ENCODE assay signal across 12 cellular contexts in genomic region chr5:128695791-128696520, GRCh38.
DNase-seq lines count a peak whose midpoint lies in the region; ATAC-seq and TF ChIP-seq lines count a peak whose summit lies in the region.
"Had no signal": no experiment of that assay in that cellular context is flagged by ENCODE, and none has a peak within 500 bp of the region (broad histone marks: within the 10 kb centered on the region; RNA-seq: fewer than 3 reads in every experiment).

No MANE protein-coding gene starts in this region.

- no peaks in the 10 kb centered on the region for H3K4me1 Mint-ChIP-seq in activated T-helper 1 cell treated with anti-CD3 and anti-CD28 coated beads, Interleukin-12 subunit alpha, Interleukin-12 subunit beta, Interleukin-2, Interleukin-4 antibody, amounts not matched to agents 30 ng/mL and 10 ng/mL and 1 ng/mL, durations not matched to agents 14 hours and 24 hours and 36 hours (ENCODE audit: low read depth)

- H2AFZ ChIP-seq in HCT116 (ENCODE audit: low read depth, low read length, poor library complexity, severe bottlenecking), result no peak overlapping the region

- H3K9me2 ChIP-seq in HCT116 (ENCODE audit: insufficient read depth), result no peaks in the 10 kb centered on the region

- no peaks in the 10 kb centered on the region for H3K36me3 ChIP-seq in BE2C
- no peaks in the 10 kb centered on the region for H3K36me3 ChIP-seq in HCT116 (ENCODE audit: control insufficient read depth in 1 of 2, insufficient read depth in 2 of 2, low read length in 2 of 2)
- H3K36me3 ChIP-seq in adipocyte (ENCODE audit: control insufficient read depth, insufficient read depth, low read length, severe bottlenecking), result no peaks in the 10 kb centered on the region
- H3K36me3 ChIP-seq: BLaER1 treated with 17β-estradiol and CSF1 and Interleukin-3, amounts not matched to agents 10 nM and 100 nM had no signal

- ATAC-seq in HCT116 (no peak; the same call in 1 of the 2 replicates), GM18873 (IDR thresholded peaks at IDR 0.05; ENCODE audit: low FRiP score, unreplicated experiment) (no peak), HG02763 (IDR thresholded peaks at IDR 0.05; ENCODE audit: unreplicated experiment) (no peak)

- CTCF ChIA-PET in HCT116 (lab: Charles Lee), result no interaction called here

- no peak for DNase-seq in BE2C
- DNase-seq in HCT116 (ENCODE audit: low read depth, low spot score), result no peak
- DNase-seq in adipocyte (ENCODE audit: low read depth), result peak; percentile 61
- peak; percentile 55 for DNase-seq in iPS-NIHi11 (ENCODE audit: low spot score)
- no peak for DNase-seq in GOT3 (lab: John Stamatoyannopoulos, UW)
- no peak for DNase-seq in activated T-helper 1 cell treated with anti-CD3 and anti-CD28 coated beads, Interleukin-12 subunit alpha, Interleukin-12 subunit beta, Interleukin-2, Interleukin-4 antibody, amounts not matched to agents 30 ng/mL and 10 ng/mL and 1 ng/mL, durations not matched to agents 14 hours and 24 hours and 36 hours (ENCODE audit: low spot score)
- DNase-seq: NCI-H2029 treated with DMSO at 0.1 percent for 48 hours, occipital lobe, T1000 had no signal

- no peak overlapping the region for H3K27ac ChIP-seq in HCT116 (ENCODE audit: low read depth, low read length)
- H3K27ac ChIP-seq: BLaER1 treated with 17β-estradiol and CSF1 and Interleukin-3, amounts not matched to agents 10 nM and 100 nM had no signal

- H3K4me3 ChIP-seq in BE2C (ENCODE audit: low read depth, low read length), result no peak overlapping the region
- H3K4me3 ChIP-seq in HCT116 (replicated peaks in 1 of 2; ENCODE audit: low read depth in 1 of 2, low read length in 2 of 2), result no peak overlapping the region
- H3K4me3 ChIP-seq in adipocyte (ENCODE audit: low read length), result no peak overlapping the region
- H3K4me3 ChIP-seq: BLaER1 treated with 17β-estradiol and CSF1 and Interleukin-3, amounts not matched to agents 10 nM and 100 nM had no signal

- no peaks in the 10 kb centered on the region for H3K79me2 ChIP-seq in HCT116 (ENCODE audit: insufficient read depth, low read length)

- H3K4me2 ChIP-seq in HCT116 (ENCODE audit: low read length), result no peak overlapping the region
- H3K4me2 ChIP-seq: BLaER1 treated with 17β-estradiol and CSF1 and Interleukin-3, amounts not matched to agents 10 nM and 100 nM had no signal

- intact Hi-C loops in HCT116 (cut with micrococcal nuclease), result no loop called here
- intact Hi-C loops in activated T-helper 1 cell treated with anti-CD3 and anti-CD28 coated beads, Interleukin-12 subunit alpha, Interleukin-12 subunit beta, Interleukin-2, Interleukin-4 antibody, amounts not matched to agents 30 ng/mL and 10 ng/mL and 1 ng/mL, durations not matched to agents 14 hours and 24 hours and 36 hours (cut with micrococcal nuclease), result no loop called here

- no TSS peak for BruUV-seq in HCT116 (replicated peaks; lab: Mats Ljungman, UMichigan)

- no peaks in the 10 kb centered on the region for H3K27me3 Mint-ChIP-seq in activated T-helper 1 cell treated with anti-CD3 and anti-CD28 coated beads, Interleukin-12 subunit alpha, Interleukin-12 subunit beta, Interleukin-2, Interleukin-4 antibody, amounts not matched to agents 30 ng/mL and 10 ng/mL and 1 ng/mL, durations not matched to agents 14 hours and 24 hours and 36 hours (ENCODE audit: insufficient read depth)

- RAD21 ChIA-PET in HCT116 (lab: Charles Lee; ENCODE audit: low non-redundant PET in 1 of 2, low total read pairs in 2 of 2, uncharacterized antibody in 2 of 2, unreplicated experiment in 2 of 2), result no interaction called here

- TF ChIP-seq POLR2A in HCT116 (IDR thresholded peaks at IDR 0.05; ENCODE audit: borderline replicate concordance, extremely low read depth, insufficient read depth, insufficient read length), result no peak

- H3K27me3 ChIP-seq in BE2C (no peaks in the 10 kb centered on the region; the same call in 1 of the 2 replicates), HCT116 (ENCODE audit: insufficient read depth, low read length) (no peaks in the 10 kb centered on the region), adipocyte (replicated peaks; ENCODE audit: control insufficient read depth, insufficient read depth, low read length) (no peaks in the 10 kb centered on the region)
- H3K27me3 ChIP-seq: BLaER1 treated with 17β-estradiol and CSF1 and Interleukin-3, amounts not matched to agents 10 nM and 100 nM had no signal

- POLR2A ChIA-PET in HCT116 (lab: Charles Lee), result no interaction called here

- H3K4me1 ChIP-seq in BE2C (no peaks in the 10 kb centered on the region), HCT116 (ENCODE audit: control insufficient read depth in 1 of 2, insufficient read depth in 2 of 2, low read length in 2 of 2) (peaks cover 0 to 4% of the 10 kb centered on the region in 2 experiments; a peak in 1 of 4 replicates), adipocyte (ENCODE audit: control insufficient read depth, insufficient read depth, low read length) (peaks cover 6% of the 10 kb centered on the region)
- H3K4me1 ChIP-seq: BLaER1 treated with 17β-estradiol and CSF1 and Interleukin-3, amounts not matched to agents 10 nM and 100 nM had no signal

- no peak overlapping the region for H3K27ac Mint-ChIP-seq in activated T-helper 1 cell treated with anti-CD3 and anti-CD28 coated beads, Interleukin-12 subunit alpha, Interleukin-12 subunit beta, Interleukin-2, Interleukin-4 antibody, amounts not matched to agents 30 ng/mL and 10 ng/mL and 1 ng/mL, durations not matched to agents 14 hours and 24 hours and 36 hours

- H4K20me1 ChIP-seq in HCT116 (ENCODE audit: insufficient read depth), result no peaks in the 10 kb centered on the region
- H4K20me1 ChIP-seq: BLaER1 treated with 17β-estradiol and CSF1 and Interleukin-3, amounts not matched to agents 10 nM and 100 nM had no signal

- no peak overlapping the region for H3K9ac ChIP-seq in HCT116 (ENCODE audit: low read length)
- no peak overlapping the region for H3K9ac ChIP-seq in adipocyte (ENCODE audit: low read length)
- H3K9ac ChIP-seq: BLaER1 treated with 17β-estradiol and CSF1 and Interleukin-3, amounts not matched to agents 10 nM and 100 nM had no signal

- TF ChIP-seq RAD21 in HCT116 (IDR thresholded peaks at IDR 0.05; ENCODE audit: low read depth), result no peak

- H3K4me3 Mint-ChIP-seq in activated T-helper 1 cell treated with anti-CD3 and anti-CD28 coated beads, Interleukin-12 subunit alpha, Interleukin-12 subunit beta, Interleukin-2, Interleukin-4 antibody, amounts not matched to agents 30 ng/mL and 10 ng/mL and 1 ng/mL, durations not matched to agents 14 hours and 24 hours and 36 hours, result no peak overlapping the region

- TF ChIP-seq CTCF in BE2C (IDR thresholded peaks at IDR 0.05; ENCODE audit: low read depth, low read length), result peak; percentile 55
- peak; percentile 4 to 68 (median 64); a peak in 4 of 6 replicates for TF ChIP-seq CTCF in HCT116 (IDR thresholded peaks at IDR 0.05 in 2 of 3, conservative IDR thresholded peaks at IDR 0.05 in 1 of 3; ENCODE audit: borderline replicate concordance in 1 of 3, insufficient read depth in 1 of 3, low read depth in 2 of 3, low read length in 2 of 3)

- H3K36me3 Mint-ChIP-seq in activated T-helper 1 cell treated with anti-CD3 and anti-CD28 coated beads, Interleukin-12 subunit alpha, Interleukin-12 subunit beta, Interleukin-2, Interleukin-4 antibody, amounts not matched to agents 30 ng/mL and 10 ng/mL and 1 ng/mL, durations not matched to agents 14 hours and 24 hours and 36 hours (ENCODE audit: low read depth), result no peaks in the 10 kb centered on the region

- H3K9me3 ChIP-seq in BE2C (no peaks in the 10 kb centered on the region), HCT116 (ENCODE audit: control insufficient read depth in 1 of 2, insufficient read depth in 1 of 2, low read depth in 1 of 2, low read length in 2 of 2) (no peaks in the 10 kb centered on the region), adipocyte (ENCODE audit: control insufficient read depth, low read length) (no peaks in the 10 kb centered on the region)

- H3K9me3 Mint-ChIP-seq in activated T-helper 1 cell treated with anti-CD3 and anti-CD28 coated beads, Interleukin-12 subunit alpha, Interleukin-12 subunit beta, Interleukin-2, Interleukin-4 antibody, amounts not matched to agents 30 ng/mL and 10 ng/mL and 1 ng/mL, durations not matched to agents 14 hours and 24 hours and 36 hours, result no peaks in the 10 kb centered on the region

TF ChIP-seq in HCT116, 20 proteins besides CTCF, POLR2A, EP300 and RAD21:
- TF ChIP-seq CEBPB (IDR thresholded peaks at IDR 0.05; ENCODE audit: low read depth), result no peak
- no peak for TF ChIP-seq POLR2AphosphoS5 (IDR thresholded peaks at IDR 0.05; ENCODE audit: low read depth, low read length)
- TF ChIP-seq ZBTB33 (IDR thresholded peaks at IDR 0.05; ENCODE audit: extremely low read depth, insufficient replicate concordance, low read length), result no peak
- TF ChIP-seq, protein P1, sequence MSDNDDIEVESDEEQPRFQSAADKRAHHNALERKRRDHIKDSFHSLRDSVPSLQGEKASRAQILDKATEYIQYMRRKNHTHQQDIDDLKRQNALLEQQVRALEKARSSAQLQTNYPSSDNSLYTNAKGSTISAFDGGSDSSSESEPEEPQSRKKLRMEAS (IDR thresholded peaks at IDR 0.05), result no peak
- no peak for TF ChIP-seq ZFX (IDR thresholded peaks at IDR 0.05)
- TF ChIP-seq CBX3 (IDR thresholded peaks at IDR 0.05; ENCODE audit: low read depth), result no peak
- no peak for TF ChIP-seq ELF1 (IDR thresholded peaks at IDR 0.05; ENCODE audit: borderline replicate concordance, low read depth)
- no peak for TF ChIP-seq SRF (IDR thresholded peaks at IDR 0.05; ENCODE audit: low read depth)
- no peak for TF ChIP-seq SIN3A (IDR thresholded peaks at IDR 0.05; ENCODE audit: low read depth)
- TF ChIP-seq SP1 (IDR thresholded peaks at IDR 0.05; ENCODE audit: low read depth), result no peak
- no peak for TF ChIP-seq EZH2phosphoT487 (IDR thresholded peaks at IDR 0.05; ENCODE audit: borderline replicate concordance)
- no peak for TF ChIP-seq FOSL1 (IDR thresholded peaks at IDR 0.05; ENCODE audit: low read depth)

Comparison
In these comparisons a context has a peak if more than half of its experiments do, and no peak if none do; other contexts are left out.
1. DNase-seq: peak in adipocyte (single experiment) and iPS-NIHi11 (single experiment); none in BE2C (single experiment), HCT116 (single experiment), GOT3 (single experiment) and activated T-helper 1 cell treated with anti-CD3 and anti-CD28 coated beads, Interleukin-12 subunit alpha, Interleukin-12 subunit beta, Interleukin-2, Interleukin-4 antibody, amounts not matched to agents 30 ng/mL and 10 ng/mL and 1 ng/mL, durations not matched to agents 14 hours and 24 hours and 36 hours (single experiment).